ENCODE assay signal across 10 cellular contexts in the genomic region with DNA sequence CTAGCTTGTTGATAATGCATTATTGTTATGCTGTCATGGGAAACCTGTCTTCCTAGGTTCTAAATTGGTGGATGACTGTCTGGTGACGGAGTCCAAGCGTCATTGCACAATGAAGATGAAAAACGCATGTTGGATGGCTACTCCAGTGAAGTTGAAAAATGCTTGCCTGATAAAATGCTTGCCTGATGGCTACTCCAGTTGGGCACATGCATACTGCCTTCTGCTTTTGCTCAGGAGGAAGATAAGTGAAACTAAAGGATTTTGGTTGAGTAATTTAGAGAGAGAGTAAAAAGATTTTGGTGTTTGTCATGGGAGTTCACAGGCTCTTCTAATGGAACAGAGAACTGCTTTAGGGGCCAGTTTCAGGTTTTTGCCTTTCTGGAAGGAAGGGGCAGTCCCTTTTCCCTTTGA.
DNase-seq lines count a peak whose midpoint lies in the region; ATAC-seq, FAIRE-seq and TF ChIP-seq lines count a peak whose summit lies in the region.
"Had no signal": no experiment of that assay in that cellular context is flagged by ENCODE, and none has a peak within 500 bp of the region (broad histone marks: within the 10 kb centered on the region; RNA-seq: fewer than 3 reads in every experiment).

No MANE protein-coding gene starts in this region.

- peak overlapping the region; percentile 29 for H3K27ac Mint-ChIP-seq in activated CD8-positive, alpha-beta T cell treated with anti-CD3 and anti-CD28 coated beads for 36 hours

- H3K4me3 ChIP-seq in A549 (no peak overlapping the region), H7 (ENCODE audit: insufficient read depth, low read depth, low read length) (no peak overlapping the region)

- no peak for ATAC-seq in A549
- peak; percentile 74 for ATAC-seq in activated CD8-positive, alpha-beta T cell treated with anti-CD3 and anti-CD28 coated beads for 36 hours

- no peak for TF ChIP-seq RAD21 in A549 (conservative IDR thresholded peaks at IDR 0.05 in 1 of 2, IDR thresholded peaks at IDR 0.05 in 1 of 2)

- in situ Hi-C loops in ACHN (cut with HindIII; ENCODE audit: low pct_ligation_motif_present, low pct_unique_long_range_greater_than_20kb, low sequenced_read_pairs), result no loop called here

- no peak for TF ChIP-seq CTCF in A549 (IDR thresholded peaks at IDR 0.05)
- TF ChIP-seq CTCF in activated CD8-positive, alpha-beta T cell treated with anti-CD3 and anti-CD28 coated beads for 36 hours (IDR thresholded peaks at IDR 0.05), result no peak

- H3K4me2 ChIP-seq in A549, result no peak overlapping the region

- no peak for TF ChIP-seq POLR2A in A549 (IDR thresholded peaks at IDR 0.05; ENCODE audit: low read length)

- H3K4me1 Mint-ChIP-seq in activated CD8-positive, alpha-beta T cell treated with anti-CD3 and anti-CD28 coated beads for 36 hours (ENCODE audit: low read depth), result peaks cover 68% of the 10 kb centered on the region

- intact Hi-C loops in activated CD8-positive, alpha-beta T cell treated with anti-CD3 and anti-CD28 coated beads for 36 hours (cut with micrococcal nuclease), result no loop called here

- no peaks in the 10 kb centered on the region for H3K27me3 ChIP-seq in H7 (ENCODE audit: control insufficient read depth, insufficient read depth, low read length)

- WGBS in A549 (ENCODE audit: missing lambda C conversion rate), result 89% methylated on average over 3 of the region's 3 CpGs

- H3K27me3 Mint-ChIP-seq in activated CD8-positive, alpha-beta T cell treated with anti-CD3 and anti-CD28 coated beads for 36 hours, result no peaks in the 10 kb centered on the region

- H3K9me3 ChIP-seq in A549, result no peaks in the 10 kb centered on the region

- POLR2A ChIA-PET in A549 (lab: Yijun Ruan, JAX), result no interaction called here
- POLR2A ChIA-PET in activated CD8-positive, alpha-beta T cell treated with anti-CD3 and anti-CD28 coated beads for 36 hours (lab: Charles Lee), result interaction anchor here (2.0 kb wide), 1 partner anchor 15 kb away, joined by 5 read pairs; no protein-coding TSS in a partner anchor

- no peaks in the 10 kb centered on the region for H3K36me3 ChIP-seq in H7 (replicated peaks; ENCODE audit: control insufficient read depth, insufficient read depth, low read length)

- no peak overlapping the region for H3K4me3 Mint-ChIP-seq in activated CD8-positive, alpha-beta T cell treated with anti-CD3 and anti-CD28 coated beads for 36 hours
- H3K4me3 Mint-ChIP-seq: immature natural killer cell had no signal

- DNase-seq in A549 (ENCODE audit: low read depth in 1 of 2, low spot score in 1 of 2) (peak in 1 of 2 experiments; percentile 29), EL (peak; percentile 59), islet precursor cell (peak; percentile 78), ACHN (no peak), H7 (no peak), NCI-H510A (lab: John Stamatoyannopoulos, UW) (no peak), NCI-H146 treated with DMSO at 0.1 percent for 48 hours (lab: John Stamatoyannopoulos, UW; ENCODE audit: unreplicated experiment) (no peak)
- DNase-seq in activated CD8-positive, alpha-beta T cell treated with anti-CD3 and anti-CD28 coated beads for 36 hours, result peak; percentile 23
- DNase-seq: immature natural killer cell, Karpas-422 had no signal

- H3K27ac ChIP-seq in A549, result peak overlapping the region in 1 of 2 experiments; percentile 79; a peak in 3 of 6 replicates

- peaks cover 25% of the 10 kb centered on the region for H3K36me3 Mint-ChIP-seq in activated CD8-positive, alpha-beta T cell treated with anti-CD3 and anti-CD28 coated beads for 36 hours (ENCODE audit: low read depth)
- H3K36me3 Mint-ChIP-seq: immature natural killer cell had no signal

- peaks cover 57% of the 10 kb centered on the region for H3K4me1 ChIP-seq in A549

- FAIRE-seq in A549 (lab: Jason Lieb, UNC), result no peak

- CTCF ChIA-PET in A549 (lab: Yijun Ruan, JAX), result interaction anchor here (0.6 to 2.0 kb wide), 8 partner anchors 12 to 253 kb away, joined by 3 to 5 read pairs (median 4); no protein-coding TSS in a partner anchor
- CTCF ChIA-PET in activated CD8-positive, alpha-beta T cell treated with anti-CD3 and anti-CD28 coated beads for 36 hours (lab: Charles Lee), result no interaction called here

- TF ChIP-seq EP300 in A549 (IDR thresholded peaks at IDR 0.05), result no peak

- no peaks in the 10 kb centered on the region for H3K9me3 Mint-ChIP-seq in activated CD8-positive, alpha-beta T cell treated with anti-CD3 and anti-CD28 coated beads for 36 hours
- H3K9me3 Mint-ChIP-seq: immature natural killer cell had no signal

TF ChIP-seq in A549, 52 proteins besides CTCF, POLR2A, EP300 and RAD21:
- TF ChIP-seq EHMT2 (IDR thresholded peaks at IDR 0.05; ENCODE audit: low read depth) (no peak), CEBPB (IDR thresholded peaks at IDR 0.05) (peak; percentile 27 to 60; a peak in 2 of 4 replicates)

Comparison
In these comparisons a context has a peak if more than half of its experiments do, and no peak if none do; other contexts are left out.
1. DNase-seq: peak in EL (single experiment), activated CD8-positive, alpha-beta T cell treated with anti-CD3 and anti-CD28 coated beads for 36 hours (single experiment) and islet precursor cell (single experiment); none in ACHN (single experiment), H7 (single experiment), NCI-H510A (single experiment) and NCI-H146 treated with DMSO at 0.1 percent for 48 hours (single experiment).